ENCODE assay signal across 23 cellular contexts in the genomic region with DNA sequence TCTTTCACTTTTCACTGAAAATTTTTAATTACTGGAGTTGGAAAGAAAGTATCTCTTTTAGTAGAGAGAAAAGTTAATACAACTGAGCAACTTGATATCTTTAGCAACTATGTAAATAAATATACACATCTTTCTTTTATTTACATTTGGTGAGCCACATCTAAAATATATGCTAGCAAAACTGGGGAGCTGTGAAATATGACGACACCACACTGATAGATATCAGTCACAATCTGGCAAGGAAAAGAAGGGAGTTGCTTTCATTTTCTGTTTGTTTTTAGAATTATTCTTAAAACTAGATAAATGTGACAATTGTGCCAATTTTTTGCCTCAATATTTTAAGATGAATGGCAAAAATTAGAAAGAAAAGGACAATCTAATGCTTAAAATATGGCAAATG. TPM values are rescaled to one million over a fixed set of nuclear protein-coding genes. Genes with fewer than 3 reads are reported as not detected.
"Had no signal": no experiment of that assay in that cellular context is flagged by ENCODE, and none has a peak within 500 bp of the region (broad histone marks: within the 10 kb centered on the region; RNA-seq: fewer than 3 reads in every experiment).

No MANE protein-coding gene starts in this region.

- H3K9ac ChIP-seq: KMS-11, SK-N-SH had no signal

- H3K9me3 ChIP-seq: SK-N-SH had no signal

- DNase-seq: IMR-90, Kasumi-1, MM.1S, NCI-H1092 treated with DMSO at 0.1 percent for 48 hours, NCI-H1436, NCI-H187, NCI-H2029, NCI-H2081 treated with DMSO at 0.1 percent for 48 hours, NCI-H2171, NCI-H226, NCI-H446, NCI-H510A, NCI-H524 treated with DMSO at 0.1 percent for 48 hours, NCI-H69, NCI-H774, SHP77, SK-N-SH had no signal

- H3K27ac ChIP-seq: KMS-11, RWPE1 had no signal

- FAIRE-seq: HepG2 had no signal

RNA-seq across cellular contexts. Expression of a gene that starts 2.7 kb away (rescaled TPM):
- total RNA-seq: HepG2, HT1080, IMR-90, M059J, SK-MEL-5 had no signal
- polyA plus RNA-seq: HepG2, IMR-90, SK-N-SH had no signal

RNA-seq across cellular contexts. Expression of a gene that starts 38.7 kb away (rescaled TPM):
- total RNA-seq: HepG2, HT1080, IMR-90, M059J, SK-MEL-5 had no signal
- polyA plus RNA-seq: HepG2, IMR-90, SK-N-SH had no signal
